ENCODE assay signal across 19 cellular contexts in the genomic region with DNA sequence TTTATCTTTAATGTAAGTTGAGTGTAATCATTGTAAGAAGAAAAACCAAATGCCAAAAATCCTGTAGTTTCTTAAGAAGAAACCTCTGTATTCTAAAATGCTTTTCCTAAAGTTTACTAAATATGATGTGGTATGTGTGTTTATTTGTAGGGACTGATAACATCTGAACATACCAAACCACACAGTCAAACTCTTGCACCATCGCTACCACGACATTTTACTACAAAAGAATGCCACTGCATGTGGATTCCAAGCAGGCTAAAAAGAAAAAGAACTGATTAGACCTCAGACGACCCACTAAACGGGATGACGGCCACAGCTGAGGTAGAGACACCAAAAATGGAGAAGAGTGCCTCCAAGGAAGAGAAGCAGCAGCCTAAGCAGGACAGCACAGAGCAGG. TPM values are rescaled to one million over a fixed set of nuclear protein-coding genes. Genes with fewer than 3 reads are reported as not detected.
DNase-seq lines count a peak whose midpoint lies in the region; ATAC-seq and TF ChIP-seq lines count a peak whose summit lies in the region.
"Had no signal": no experiment of that assay in that cellular context is flagged by ENCODE, and none has a peak within 500 bp of the region (broad histone marks: within the 10 kb centered on the region; RNA-seq: fewer than 3 reads in every experiment).

No MANE protein-coding gene starts in this region.

- dilution Hi-C loops in mammary epithelial cell (cut with HindIII; ENCODE audit: low sequenced_read_pairs) = no loop called here

- H3K4me1 ChIP-seq in mammary epithelial cell (ENCODE audit: insufficient read depth, low read length) = no peaks in the 10 kb centered on the region
- no peaks in the 10 kb centered on the region for H3K4me1 ChIP-seq in hepatocyte (ENCODE audit: insufficient read depth)

- no peaks in the 10 kb centered on the region for H3K27me3 Mint-ChIP-seq in MCF 10A (ENCODE audit: insufficient read depth, unreplicated experiment)
- H3K27me3 Mint-ChIP-seq: IgD-negative memory B cell had no signal

- no peak overlapping the region for H3K4me2 ChIP-seq in mammary epithelial cell (ENCODE audit: insufficient read depth, low read depth, low read length)
- H3K4me2 ChIP-seq in hepatocyte = no peak overlapping the region

- H4K20me1 ChIP-seq in mammary epithelial cell (ENCODE audit: insufficient read depth, low read length) (no peaks in the 10 kb centered on the region), hepatocyte (ENCODE audit: insufficient read depth, poor library complexity, severe bottlenecking) (no peaks in the 10 kb centered on the region)

- H3K9me2 ChIP-seq in hepatocyte (replicated peaks; ENCODE audit: insufficient read depth) = no peaks in the 10 kb centered on the region

- 44% methylated on average over 5 of the region's 5 CpGs for WGBS in mammary epithelial cell (ENCODE audit: low coverage, missing lambda C conversion rate)
- 52% methylated on average over 5 of the region's 5 CpGs for WGBS in hepatocyte (ENCODE audit: low lambda C conversion rate, missing lambda C conversion rate)

- no peak overlapping the region for H3K9ac ChIP-seq in mammary epithelial cell (ENCODE audit: insufficient read depth, low read length)

- no peak overlapping the region for H3K27ac Mint-ChIP-seq in MCF 10A (ENCODE audit: low read depth, unreplicated experiment)
- H3K27ac Mint-ChIP-seq: CD14-positive monocyte, IgD-negative memory B cell had no signal

- no peak for TF ChIP-seq CTCF in MCF 10A (IDR thresholded peaks at IDR 0.05; ENCODE audit: unreplicated experiment)
- no peak for TF ChIP-seq CTCF in mammary epithelial cell (conservative IDR thresholded peaks at IDR 0.05 in 1 of 2, IDR thresholded peaks at IDR 0.05 in 1 of 2; ENCODE audit: extremely low read depth in 1 of 2, insufficient read depth in 1 of 2, low read depth in 1 of 2, low read length in 2 of 2)
- TF ChIP-seq CTCF in hepatocyte (IDR thresholded peaks at IDR 0.05; ENCODE audit: poor library complexity) = no peak

- H3K36me3 ChIP-seq in mammary epithelial cell (ENCODE audit: insufficient read depth, low read length) = no peaks in the 10 kb centered on the region
- H3K36me3 ChIP-seq in hepatocyte (replicated peaks; ENCODE audit: insufficient read depth, low read depth) = no peaks in the 10 kb centered on the region

- no peaks in the 10 kb centered on the region for H3K9me3 Mint-ChIP-seq in MCF 10A (ENCODE audit: unreplicated experiment)
- H3K9me3 Mint-ChIP-seq: CD14-positive monocyte, IgD-negative memory B cell had no signal

- H3K4me3 ChIP-seq in mammary epithelial cell (replicated peaks in 1 of 3; ENCODE audit: insufficient read depth in 1 of 3, low read depth in 2 of 3, low read length in 3 of 3) = no peak overlapping the region
- H3K4me3 ChIP-seq in hepatocyte = no peak overlapping the region

- no peaks in the 10 kb centered on the region for H3K4me1 Mint-ChIP-seq in MCF 10A (ENCODE audit: insufficient read depth, unreplicated experiment)
- H3K4me1 Mint-ChIP-seq: CD14-positive monocyte had no signal

- H3K27me3 ChIP-seq in mammary epithelial cell (ENCODE audit: insufficient read depth, low read length) = no peaks in the 10 kb centered on the region
- H3K27me3 ChIP-seq in hepatocyte = no peaks in the 10 kb centered on the region

- H3K27ac ChIP-seq in mammary epithelial cell (ENCODE audit: insufficient read depth, low read depth, low read length) (no peak overlapping the region), hepatocyte (no peak overlapping the region)
- H3K27ac ChIP-seq: 22Rv1 had no signal

- BruUV-seq in MCF 10A (replicated peaks; lab: Mats Ljungman, UMichigan) (no TSS peak), mammary epithelial cell (replicated peaks; lab: Mats Ljungman, UMichigan) (no TSS peak)

- H3K4me3 Mint-ChIP-seq in MCF 10A (ENCODE audit: unreplicated experiment) = no peak overlapping the region
- H3K4me3 Mint-ChIP-seq: CD14-positive monocyte, H9, IgD-negative memory B cell had no signal

- CTCF ChIA-PET in MCF 10A (lab: Yijun Ruan, JAX) = no interaction called here
- CTCF ChIA-PET in mammary epithelial cell (lab: Charles Lee; ENCODE audit: low non-redundant PET) = no interaction called here

- no peaks in the 10 kb centered on the region for H3K36me3 Mint-ChIP-seq in MCF 10A (ENCODE audit: insufficient read depth, unreplicated experiment)
- H3K36me3 Mint-ChIP-seq: CD14-positive monocyte had no signal

- ATAC-seq in GM21825 (IDR thresholded peaks at IDR 0.05; ENCODE audit: unreplicated experiment) (no peak), HG03135 (IDR thresholded peaks at IDR 0.05; ENCODE audit: unreplicated experiment) (no peak)

- H3K79me2 ChIP-seq in mammary epithelial cell (ENCODE audit: insufficient read depth, low read length) (no peaks in the 10 kb centered on the region), hepatocyte (no peaks in the 10 kb centered on the region)

- in situ Hi-C loops in mammary epithelial cell (cut with MboI; ENCODE audit: low sequenced_read_pairs in 2 of 2) = no loop called here

- intact Hi-C loops in MCF 10A (cut with micrococcal nuclease) (no loop called here), mammary epithelial cell (cut with micrococcal nuclease) (no loop called here)

- DNase-seq in MCF 10A (ENCODE audit: unreplicated experiment) (peak; percentile 3), mammary epithelial cell (no peak), RPMI7951 (ENCODE audit: low read depth) (peak; percentile 33), fibroblast of peridontal ligament (ENCODE audit: extremely low read depth) (peak; percentile 2), hepatocyte (ENCODE audit: low spot score) (no peak)
- no peak for DNase-seq in activated CD8-positive, alpha-beta memory T cell treated with anti-CD3 and anti-CD28 coated beads, Interleukin-2, amount 50 U/mL, for 4 hours
- DNase-seq: COR-L47, GDM1, H9, MV-4-11, NCI-H1417 treated with DMSO at 0.1 percent for 48 hours, NCI-H2081 treated with DMSO at 0.1 percent for 48 hours, NCI-H2227 treated with DMSO at 0.1 percent for 48 hours, NCI-H526 treated with DMSO at 0.1 percent for 48 hours had no signal

- no peak overlapping the region for H2AFZ ChIP-seq in mammary epithelial cell (ENCODE audit: low read depth, low read length)
- no peak overlapping the region for H2AFZ ChIP-seq in hepatocyte

- H3K9me3 ChIP-seq in mammary epithelial cell (replicated peaks; ENCODE audit: insufficient read depth, low read length) (no peaks in the 10 kb centered on the region), hepatocyte (ENCODE audit: low read depth) (no peaks in the 10 kb centered on the region)

- POLR2A ChIA-PET in MCF 10A (lab: Yijun Ruan, JAX) = no interaction called here

RNA-seq across cellular contexts. Expression of gene LAS1L, which starts 46.1 kb away (rescaled TPM):
- total RNA-seq in MCF 10A (2022) (42.2 and 49.8 TPM in 2 replicates), mammary epithelial cell (10 to 100 TPM; 12.0 to 37.2 TPM), hepatocyte (13.2 and 14.1 TPM in 2 replicates)
- polyA plus RNA-seq in mammary epithelial cell (31.7 TPM), hepatocyte (22.3 and 26.0 TPM in 2 replicates)
- polyA minus RNA-seq in mammary epithelial cell = 43.9 TPM
- total RNA-seq in RPMI7951 (2014; rRNA removed; shearing (Covaris generic)) = 37.6 and 39.9 TPM in 2 replicates

Comparison
In these comparisons a context has a peak if more than half of its experiments do, and no peak if none do; other contexts are left out.
1. DNase-seq: peak in MCF 10A (single experiment), RPMI7951 (single experiment) and fibroblast of peridontal ligament (single experiment); none in mammary epithelial cell (single experiment), activated CD8-positive, alpha-beta memory T cell treated with anti-CD3 and anti-CD28 coated beads, Interleukin-2, amount 50 U/mL, for 4 hours (single experiment) and hepatocyte (single experiment).